ENCODE assay signal across 3 cellular contexts in genomic region chr1:148791490-148792161, GRCh38. TPM values are rescaled to one million over a fixed set of nuclear protein-coding genes. Genes with fewer than 3 reads are reported as not detected.
"Had no signal": no experiment of that assay in that cellular context is flagged by ENCODE, and none has a peak within 500 bp of the region (broad histone marks: within the 10 kb centered on the region; RNA-seq: fewer than 3 reads in every experiment).

No MANE protein-coding gene starts in this region.

RNA-seq across cellular contexts. Expression of gene NUDT4B, which starts 43.1 kb away (rescaled TPM):
- total RNA-seq: activated CD8-positive, alpha-beta T cell treated with anti-CD3 and anti-CD28 coated beads, Interleukin-2, amount 10 ng/mL, durations not matched to agents 7 days and 5 days; activated naive CD8-positive, alpha-beta T cell treated with anti-CD3 and anti-CD28 coated beads, Interleukin-2, amount 10 ng/mL, durations not matched to agents 7 days and 5 days; PC-9 had no signal
